In genomic region chr20:50957276-50957675, GRCh38 we compare ENCODE assay signal across 8 cellular contexts. TPM values are rescaled to one million over a fixed set of nuclear protein-coding genes. Genes with fewer than 3 reads are reported as not detected.
A peak's percentile ranks its signal among the peaks of the same experiment; 100 is the strongest.
DNase-seq lines count a peak whose midpoint lies in the region; ATAC-seq lines count a peak whose summit lies in the region.

No MANE protein-coding gene starts in this region.

- no peak for ATAC-seq in HG02759 (IDR thresholded peaks at IDR 0.05; ENCODE audit: unreplicated experiment)

- H3K36me3 Mint-ChIP-seq in activated T-helper 1 cell treated with anti-CD3 and anti-CD28 coated beads, Interleukin-12 subunit alpha, Interleukin-12 subunit beta, Interleukin-2, Interleukin-4 antibody, amounts not matched to agents 30 ng/mL and 10 ng/mL and 1 ng/mL, durations not matched to agents 14 hours and 24 hours and 36 hours (ENCODE audit: low read depth): peaks cover 24% of the 10 kb centered on the region

- no peaks in the 10 kb centered on the region for H3K9me3 ChIP-seq in iPS-15b (ENCODE audit: control insufficient read depth, insufficient read depth, low read length)
- no peaks in the 10 kb centered on the region for H3K9me3 ChIP-seq in subcutaneous abdominal adipose tissue (ENCODE audit: control insufficient read depth in 5 of 5, low read length in 5 of 5)

- H3K4me3 Mint-ChIP-seq in activated T-helper 1 cell treated with anti-CD3 and anti-CD28 coated beads, Interleukin-12 subunit alpha, Interleukin-12 subunit beta, Interleukin-2, Interleukin-4 antibody, amounts not matched to agents 30 ng/mL and 10 ng/mL and 1 ng/mL, durations not matched to agents 14 hours and 24 hours and 36 hours: peak overlapping the region; percentile 99

- H3K27ac Mint-ChIP-seq in activated T-helper 1 cell treated with anti-CD3 and anti-CD28 coated beads, Interleukin-12 subunit alpha, Interleukin-12 subunit beta, Interleukin-2, Interleukin-4 antibody, amounts not matched to agents 30 ng/mL and 10 ng/mL and 1 ng/mL, durations not matched to agents 14 hours and 24 hours and 36 hours: peak overlapping the region; percentile 92

- no peaks in the 10 kb centered on the region for H3K9me3 Mint-ChIP-seq in activated T-helper 1 cell treated with anti-CD3 and anti-CD28 coated beads, Interleukin-12 subunit alpha, Interleukin-12 subunit beta, Interleukin-2, Interleukin-4 antibody, amounts not matched to agents 30 ng/mL and 10 ng/mL and 1 ng/mL, durations not matched to agents 14 hours and 24 hours and 36 hours

- H3K4me1 ChIP-seq in iPS-15b (ENCODE audit: control insufficient read depth, insufficient read depth, low read length) (no peaks in the 10 kb centered on the region), subcutaneous abdominal adipose tissue (ENCODE audit: control insufficient read depth in 5 of 5, insufficient read depth in 5 of 5, low read length in 5 of 5) (peaks cover 14 to 44% (median 32%) of the 10 kb centered on the region in 5 donors)

- H3K27ac ChIP-seq in subcutaneous abdominal adipose tissue (ENCODE audit: low read depth, low read length): peak overlapping the region; percentile 98

- H3K4me1 Mint-ChIP-seq in activated T-helper 1 cell treated with anti-CD3 and anti-CD28 coated beads, Interleukin-12 subunit alpha, Interleukin-12 subunit beta, Interleukin-2, Interleukin-4 antibody, amounts not matched to agents 30 ng/mL and 10 ng/mL and 1 ng/mL, durations not matched to agents 14 hours and 24 hours and 36 hours (ENCODE audit: low read depth): peaks cover 50% of the 10 kb centered on the region

- H3K27me3 Mint-ChIP-seq in activated T-helper 1 cell treated with anti-CD3 and anti-CD28 coated beads, Interleukin-12 subunit alpha, Interleukin-12 subunit beta, Interleukin-2, Interleukin-4 antibody, amounts not matched to agents 30 ng/mL and 10 ng/mL and 1 ng/mL, durations not matched to agents 14 hours and 24 hours and 36 hours (ENCODE audit: insufficient read depth): no peaks in the 10 kb centered on the region

- H3K27me3 ChIP-seq in iPS-15b (ENCODE audit: control insufficient read depth, insufficient read depth, low read length): no peaks in the 10 kb centered on the region
- H3K27me3 ChIP-seq in subcutaneous abdominal adipose tissue (ENCODE audit: control insufficient read depth in 5 of 5, insufficient read depth in 4 of 5, low read length in 5 of 5): no peaks in the 10 kb centered on the region

- peak overlapping the region; percentile 88 for H3K9ac ChIP-seq in iPS-15b (ENCODE audit: low read depth, low read length)
- peak overlapping the region; percentile 95 to 98 (median 98) for H3K9ac ChIP-seq in subcutaneous abdominal adipose tissue (ENCODE audit: low read length in 5 of 5)

- intact Hi-C loops in activated T-helper 1 cell treated with anti-CD3 and anti-CD28 coated beads, Interleukin-12 subunit alpha, Interleukin-12 subunit beta, Interleukin-2, Interleukin-4 antibody, amounts not matched to agents 30 ng/mL and 10 ng/mL and 1 ng/mL, durations not matched to agents 14 hours and 24 hours and 36 hours (cut with micrococcal nuclease): no loop called here

- DNase-seq in DMS 273 (lab: John Stamatoyannopoulos, UW; ENCODE audit: unreplicated experiment) (peak; percentile 51), DMS 273 treated with DMSO at 0.1 percent for 48 hours (lab: John Stamatoyannopoulos, UW) (no peak), NCI-H187 treated with DMSO at 0.1 percent for 48 hours (lab: John Stamatoyannopoulos, UW) (no peak), NCI-H1930 (lab: John Stamatoyannopoulos, UW) (no peak)
- DNase-seq in activated T-helper 1 cell treated with anti-CD3 and anti-CD28 coated beads, Interleukin-12 subunit alpha, Interleukin-12 subunit beta, Interleukin-2, Interleukin-4 antibody, amounts not matched to agents 30 ng/mL and 10 ng/mL and 1 ng/mL, durations not matched to agents 14 hours and 24 hours and 36 hours (ENCODE audit: low spot score): no peak

- H3K4me3 ChIP-seq in iPS-15b (ENCODE audit: low read depth, low read length) (peak overlapping the region; percentile 91), subcutaneous abdominal adipose tissue (ENCODE audit: low read depth in 1 of 5, low read length in 5 of 5) (peak overlapping the region; percentile 96 to 99 (median 99))

- H3K36me3 ChIP-seq in iPS-15b (ENCODE audit: control insufficient read depth, insufficient read depth, low read length): no peaks in the 10 kb centered on the region
- peaks cover 9 to 25% (median 19%) of the 10 kb centered on the region in 5 donors for H3K36me3 ChIP-seq in subcutaneous abdominal adipose tissue (ENCODE audit: control insufficient read depth in 5 of 5, insufficient read depth in 5 of 5, low read length in 5 of 5)

RNA-seq across cellular contexts. Expression of gene DPM1, which starts 1.1 kb away (rescaled TPM):
- 54.6 and 61.2 TPM in 2 replicates for total RNA-seq in activated T-helper 1 cell treated with anti-CD3 and anti-CD28 coated beads, Interleukin-12 subunit alpha, Interleukin-12 subunit beta, Interleukin-2, Interleukin-4 antibody, amounts not matched to agents 30 ng/mL and 10 ng/mL and 1 ng/mL, durations not matched to agents 14 hours and 24 hours and 36 hours

RNA-seq across cellular contexts. Expression of gene MOCS3, which starts 1.3 kb away (rescaled TPM):
- 6.2 and 6.7 TPM in 2 replicates for total RNA-seq in activated T-helper 1 cell treated with anti-CD3 and anti-CD28 coated beads, Interleukin-12 subunit alpha, Interleukin-12 subunit beta, Interleukin-2, Interleukin-4 antibody, amounts not matched to agents 30 ng/mL and 10 ng/mL and 1 ng/mL, durations not matched to agents 14 hours and 24 hours and 36 hours

RNA-seq across cellular contexts. Expression of gene ADNP, which starts 26.0 kb away (rescaled TPM):
- total RNA-seq in activated T-helper 1 cell treated with anti-CD3 and anti-CD28 coated beads, Interleukin-12 subunit alpha, Interleukin-12 subunit beta, Interleukin-2, Interleukin-4 antibody, amounts not matched to agents 30 ng/mL and 10 ng/mL and 1 ng/mL, durations not matched to agents 14 hours and 24 hours and 36 hours: 77.4 and 85.8 TPM in 2 replicates
